Comparison of ENCODE assay signal across 2 cellular contexts in the genomic region with DNA sequence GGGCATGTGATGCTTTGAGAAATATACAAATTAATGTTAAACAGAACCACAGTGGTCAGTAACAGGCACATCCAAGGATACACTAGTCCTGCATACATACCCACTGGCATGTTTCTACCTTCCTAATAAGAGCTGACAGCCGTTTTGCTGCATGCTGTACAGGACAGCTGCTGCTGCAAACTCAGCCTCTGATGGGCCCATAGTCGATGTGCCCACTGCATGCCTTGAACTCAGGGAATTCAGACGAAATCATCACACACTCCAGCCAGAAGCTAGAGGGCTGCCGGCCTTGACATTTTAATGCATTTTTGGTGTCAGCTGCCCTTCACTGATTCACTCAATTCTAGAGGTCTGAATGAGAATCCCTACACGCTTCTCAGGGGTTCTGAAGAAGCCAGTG.
TF ChIP-seq lines count a peak whose summit lies in the region.

No MANE protein-coding gene starts in this region.

TF ChIP-seq in SK-N-SH treated with all-trans-retinoic acid at 6 μM for 48 hours, 23 proteins besides CTCF, POLR2A, EP300 and RAD21 (continued from another document):
- TF ChIP-seq PPARA (CRISPR knock-in tag; IDR thresholded peaks at IDR 0.05; ENCODE audit: borderline replicate concordance) (no peak), TCF4 (CRISPR knock-in tag; IDR thresholded peaks at IDR 0.05; ENCODE audit: borderline replicate concordance) (no peak), CSDC2 (CRISPR knock-in tag; IDR thresholded peaks at IDR 0.05) (no peak), ZC3H10 (CRISPR knock-in tag; IDR thresholded peaks at IDR 0.05) (no peak), ESRRG (CRISPR knock-in tag; IDR thresholded peaks at IDR 0.05) (no peak)
- TF ChIP-seq, protein P1, sequence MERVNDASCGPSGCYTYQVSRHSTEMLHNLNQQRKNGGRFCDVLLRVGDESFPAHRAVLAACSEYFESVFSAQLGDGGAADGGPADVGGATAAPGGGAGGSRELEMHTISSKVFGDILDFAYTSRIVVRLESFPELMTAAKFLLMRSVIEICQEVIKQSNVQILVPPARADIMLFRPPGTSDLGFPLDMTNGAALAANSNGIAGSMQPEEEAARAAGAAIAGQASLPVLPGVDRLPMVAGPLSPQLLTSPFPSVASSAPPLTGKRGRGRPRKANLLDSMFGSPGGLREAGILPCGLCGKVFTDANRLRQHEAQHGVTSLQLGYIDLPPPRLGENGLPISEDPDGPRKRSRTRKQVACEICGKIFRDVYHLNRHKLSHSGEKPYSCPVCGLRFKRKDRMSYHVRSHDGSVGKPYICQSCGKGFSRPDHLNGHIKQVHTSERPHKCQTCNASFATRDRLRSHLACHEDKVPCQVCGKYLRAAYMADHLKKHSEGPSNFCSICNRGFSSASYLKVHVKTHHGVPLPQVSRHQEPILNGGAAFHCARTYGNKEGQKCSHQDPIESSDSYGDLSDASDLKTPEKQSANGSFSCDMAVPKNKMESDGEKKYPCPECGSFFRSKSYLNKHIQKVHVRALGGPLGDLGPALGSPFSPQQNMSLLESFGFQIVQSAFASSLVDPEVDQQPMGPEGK (CRISPR knock-in tag; IDR thresholded peaks at IDR 0.05; ENCODE audit: borderline replicate concordance) = no peak
- TF ChIP-seq, protein P2, sequence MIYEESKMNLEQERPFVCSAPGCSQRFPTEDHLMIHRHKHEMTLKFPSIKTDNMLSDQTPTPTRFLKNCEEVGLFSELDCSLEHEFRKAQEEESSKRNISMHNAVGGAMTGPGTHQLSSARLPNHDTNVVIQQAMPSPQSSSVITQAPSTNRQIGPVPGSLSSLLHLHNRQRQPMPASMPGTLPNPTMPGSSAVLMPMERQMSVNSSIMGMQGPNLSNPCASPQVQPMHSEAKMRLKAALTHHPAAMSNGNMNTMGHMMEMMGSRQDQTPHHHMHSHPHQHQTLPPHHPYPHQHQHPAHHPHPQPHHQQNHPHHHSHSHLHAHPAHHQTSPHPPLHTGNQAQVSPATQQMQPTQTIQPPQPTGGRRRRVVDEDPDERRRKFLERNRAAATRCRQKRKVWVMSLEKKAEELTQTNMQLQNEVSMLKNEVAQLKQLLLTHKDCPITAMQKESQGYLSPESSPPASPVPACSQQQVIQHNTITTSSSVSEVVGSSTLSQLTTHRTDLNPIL (CRISPR knock-in tag; IDR thresholded peaks at IDR 0.05; ENCODE audit: low read depth) = no peak
TF ChIP-seq in SK-N-SH treated with all-trans-retinoic acid at 6 μM for 48 hours: peak in this region for 0.

TF ChIP-seq in SK-N-SH, 30 proteins besides CTCF, POLR2A, EP300 and RAD21 (continued from another document):
- TF ChIP-seq, protein P3, sequence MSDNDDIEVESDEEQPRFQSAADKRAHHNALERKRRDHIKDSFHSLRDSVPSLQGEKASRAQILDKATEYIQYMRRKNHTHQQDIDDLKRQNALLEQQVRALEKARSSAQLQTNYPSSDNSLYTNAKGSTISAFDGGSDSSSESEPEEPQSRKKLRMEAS (IDR thresholded peaks at IDR 0.05; ENCODE audit: low read depth) = no peak
- TF ChIP-seq POLR2AphosphoS5 (IDR thresholded peaks at IDR 0.05; ENCODE audit: low read depth, low read length) (no peak), MEF2A (IDR thresholded peaks at IDR 0.05; ENCODE audit: borderline replicate concordance, low read depth) (no peak), TCF12 (IDR thresholded peaks at IDR 0.05) (no peak), JUND (IDR thresholded peaks at IDR 0.05) (no peak), EZH2phosphoT487 (IDR thresholded peaks at IDR 0.05; ENCODE audit: borderline replicate concordance, low read depth) (no peak), FOSL2 (IDR thresholded peaks at IDR 0.05; ENCODE audit: borderline replicate concordance, low read depth) (no peak), TEAD4 (IDR thresholded peaks at IDR 0.05; ENCODE audit: borderline replicate concordance, insufficient read depth) (no peak), RXRA (IDR thresholded peaks at IDR 0.05; ENCODE audit: borderline replicate concordance, low read depth) (no peak), SIN3A (IDR thresholded peaks at IDR 0.05; ENCODE audit: borderline replicate concordance, low read depth, low read length) (no peak), RCOR1 (IDR thresholded peaks at IDR 0.05; ENCODE audit: low read length) (no peak), YY1 (IDR thresholded peaks at IDR 0.05; ENCODE audit: low read depth) (no peak)
- TF ChIP-seq, protein P4, sequence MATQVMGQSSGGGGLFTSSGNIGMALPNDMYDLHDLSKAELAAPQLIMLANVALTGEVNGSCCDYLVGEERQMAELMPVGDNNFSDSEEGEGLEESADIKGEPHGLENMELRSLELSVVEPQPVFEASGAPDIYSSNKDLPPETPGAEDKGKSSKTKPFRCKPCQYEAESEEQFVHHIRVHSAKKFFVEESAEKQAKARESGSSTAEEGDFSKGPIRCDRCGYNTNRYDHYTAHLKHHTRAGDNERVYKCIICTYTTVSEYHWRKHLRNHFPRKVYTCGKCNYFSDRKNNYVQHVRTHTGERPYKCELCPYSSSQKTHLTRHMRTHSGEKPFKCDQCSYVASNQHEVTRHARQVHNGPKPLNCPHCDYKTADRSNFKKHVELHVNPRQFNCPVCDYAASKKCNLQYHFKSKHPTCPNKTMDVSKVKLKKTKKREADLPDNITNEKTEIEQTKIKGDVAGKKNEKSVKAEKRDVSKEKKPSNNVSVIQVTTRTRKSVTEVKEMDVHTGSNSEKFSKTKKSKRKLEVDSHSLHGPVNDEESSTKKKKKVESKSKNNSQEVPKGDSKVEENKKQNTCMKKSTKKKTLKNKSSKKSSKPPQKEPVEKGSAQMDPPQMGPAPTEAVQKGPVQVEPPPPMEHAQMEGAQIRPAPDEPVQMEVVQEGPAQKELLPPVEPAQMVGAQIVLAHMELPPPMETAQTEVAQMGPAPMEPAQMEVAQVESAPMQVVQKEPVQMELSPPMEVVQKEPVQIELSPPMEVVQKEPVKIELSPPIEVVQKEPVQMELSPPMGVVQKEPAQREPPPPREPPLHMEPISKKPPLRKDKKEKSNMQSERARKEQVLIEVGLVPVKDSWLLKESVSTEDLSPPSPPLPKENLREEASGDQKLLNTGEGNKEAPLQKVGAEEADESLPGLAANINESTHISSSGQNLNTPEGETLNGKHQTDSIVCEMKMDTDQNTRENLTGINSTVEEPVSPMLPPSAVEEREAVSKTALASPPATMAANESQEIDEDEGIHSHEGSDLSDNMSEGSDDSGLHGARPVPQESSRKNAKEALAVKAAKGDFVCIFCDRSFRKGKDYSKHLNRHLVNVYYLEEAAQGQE (IDR thresholded peaks at IDR 0.05; ENCODE audit: low read depth, low read length) = no peak
- TF ChIP-seq, protein P5, sequence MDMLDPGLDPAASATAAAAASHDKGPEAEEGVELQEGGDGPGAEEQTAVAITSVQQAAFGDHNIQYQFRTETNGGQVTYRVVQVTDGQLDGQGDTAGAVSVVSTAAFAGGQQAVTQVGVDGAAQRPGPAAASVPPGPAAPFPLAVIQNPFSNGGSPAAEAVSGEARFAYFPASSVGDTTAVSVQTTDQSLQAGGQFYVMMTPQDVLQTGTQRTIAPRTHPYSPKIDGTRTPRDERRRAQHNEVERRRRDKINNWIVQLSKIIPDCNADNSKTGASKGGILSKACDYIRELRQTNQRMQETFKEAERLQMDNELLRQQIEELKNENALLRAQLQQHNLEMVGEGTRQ (IDR thresholded peaks at IDR 0.05; ENCODE audit: borderline replicate concordance, low read depth, low read length) = no peak
